ENCODE assay signal across 18 cellular contexts in genomic region chrX:39826813-39827543, GRCh38.
"Had no signal": no experiment of that assay in that cellular context is flagged by ENCODE, and none has a peak within 500 bp of the region (broad histone marks: within the 10 kb centered on the region; RNA-seq: fewer than 3 reads in every experiment).

No MANE protein-coding gene starts in this region.

- H3K27me3 Mint-ChIP-seq: naive thymus-derived CD4-positive, alpha-beta T cell had no signal

- H3K27ac Mint-ChIP-seq: dendritic cell treated with granulocyte-macrophage colony-stimulating factor and Interleukin-4, amounts not matched to agents 40 ng/mL and 50 ng/mL, for 4 days; naive thymus-derived CD4-positive, alpha-beta T cell had no signal

- H3K4me3 ChIP-seq: skin epidermis had no signal

- H3K4me3 Mint-ChIP-seq: dendritic cell treated with granulocyte-macrophage colony-stimulating factor and Interleukin-4, amounts not matched to agents 40 ng/mL and 50 ng/mL, for 4 days; naive thymus-derived CD4-positive, alpha-beta T cell had no signal

- H3K9me3 Mint-ChIP-seq: dendritic cell treated with granulocyte-macrophage colony-stimulating factor and Interleukin-4, amounts not matched to agents 40 ng/mL and 50 ng/mL, for 4 days had no signal

- H3K27me3 ChIP-seq: foreskin keratinocyte had no signal

- H3K27ac ChIP-seq: foreskin keratinocyte, skin epidermis had no signal

- DNase-seq: activated CD4-positive, alpha-beta T cell treated with anti-CD3 and anti-CD28 coated beads, Interleukin-2, amount 50 U/mL, for 1 hour; activated CD8-positive, alpha-beta memory T cell treated with anti-CD3 and anti-CD28 coated beads for 24 hours; activated naive CD4-positive, alpha-beta T cell; effector memory CD4-positive, alpha-beta T cell; foreskin keratinocyte; head of caudate nucleus; left colon; mammary epithelial cell; naive thymus-derived CD4-positive, alpha-beta T cell; posterior cingulate gyrus; stimulated activated CD4-positive, alpha-beta T cell treated with anti-CD3 and anti-CD28 coated beads, Interleukin-15, amount 100 ng/mL, for 24 hours; stimulated activated CD4-positive, alpha-beta T cell treated with anti-CD3 and anti-CD28 coated beads, Interleukin-4, amount 100 ng/mL, for 24 hours; stimulated activated naive CD4-positive, alpha-beta T cell treated with Interleukin-2 at 50 U/mL for 16 hours; substantia nigra; T-helper 9 cell; trophoblast cell had no signal

- H3K4me1 ChIP-seq: foreskin keratinocyte had no signal
